ENCODE assay signal across 13 cellular contexts in the genomic region with DNA sequence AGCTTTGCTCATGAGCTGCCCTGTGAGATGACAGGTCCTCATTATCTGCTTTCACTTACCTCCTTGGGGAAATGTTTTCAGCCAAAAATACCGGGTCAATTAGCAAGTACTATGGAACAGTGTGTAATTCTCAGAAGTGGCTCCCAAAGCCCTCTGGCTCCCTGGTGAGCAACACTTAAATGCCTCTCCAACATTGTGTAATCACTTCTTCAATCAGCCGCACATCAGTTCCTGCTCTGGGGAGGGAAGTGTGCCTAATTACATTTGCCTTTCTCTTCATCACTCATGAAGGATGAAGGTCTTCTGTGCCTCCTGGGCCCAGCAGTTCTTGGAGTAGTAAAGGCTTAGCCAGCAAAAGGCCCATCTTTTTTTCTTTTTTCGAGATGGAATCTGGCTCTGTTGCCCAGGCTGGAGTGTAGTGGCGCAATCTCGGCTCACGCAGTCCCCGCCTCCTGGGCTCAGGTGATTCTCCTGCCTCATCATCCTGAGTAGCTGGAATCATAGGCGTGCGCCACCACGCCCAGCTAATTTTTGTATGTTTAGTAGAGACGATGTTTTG. TPM values are rescaled to one million over a fixed set of nuclear protein-coding genes. Genes with fewer than 3 reads are reported as not detected.
DNase-seq lines count a peak whose midpoint lies in the region; ATAC-seq and TF ChIP-seq lines count a peak whose summit lies in the region.
"Had no signal": no experiment of that assay in that cellular context is flagged by ENCODE, and none has a peak within 500 bp of the region (broad histone marks: within the 10 kb centered on the region; RNA-seq: fewer than 3 reads in every experiment).

No MANE protein-coding gene starts in this region.

- peak; percentile 70 for DNase-seq in A673 (ENCODE audit: low spot score)
- DNase-seq in IMR-90, result no peak
- peak; percentile 83 to 95 for DNase-seq in NOMO-1 (lab: John Stamatoyannopoulos, UW; ENCODE audit: unreplicated experiment in 2 of 2)
- peak; percentile 87 for DNase-seq in epithelial cell of esophagus (ENCODE audit: low read depth)
- no peak for DNase-seq in activated CD8-positive, alpha-beta memory T cell treated with anti-CD3 and anti-CD28 coated beads, Interleukin-2, amount 50 U/mL, for 4 hours
- no peak for DNase-seq in gastrocnemius medialis
- no peak for DNase-seq in natural killer cell treated with Interleukin-12 subunit alpha and Interleukin-12 subunit beta and Interleukin-15 and Interleukin-18, amount 100 ng/mL, for 72 hours (ENCODE audit: low spot score)
- DNase-seq: activated CD4-positive, alpha-beta memory T cell treated with anti-CD3 and anti-CD28 coated beads for 36 hours; activated naive CD4-positive, alpha-beta T cell; foreskin melanocyte; NCI-H2171 had no signal

- no peak overlapping the region for H3K23ac ChIP-seq in IMR-90 (ENCODE audit: low read depth, low read length)

- no peak overlapping the region for H4K5ac ChIP-seq in IMR-90 (ENCODE audit: low read depth, low read length)

- no peak overlapping the region for H3K9ac ChIP-seq in IMR-90 (ENCODE audit: low read depth, low read length)

- ATAC-seq in IMR-90 (ENCODE audit: low read depth) (peak; percentile 49), GM19463 (IDR thresholded peaks at IDR 0.05; ENCODE audit: unreplicated experiment) (no peak), gastrocnemius medialis (no peak)
- ATAC-seq in natural killer cell treated with Interleukin-12 subunit alpha and Interleukin-12 subunit beta and Interleukin-15 and Interleukin-18, amount 100 ng/mL, for 72 hours, result no peak

- H3K36me3 Mint-ChIP-seq in natural killer cell treated with Interleukin-12 subunit alpha and Interleukin-12 subunit beta and Interleukin-15 and Interleukin-18, amount 100 ng/mL, for 72 hours, result no peaks in the 10 kb centered on the region
- H3K36me3 Mint-ChIP-seq: type B pancreatic cell had no signal

- H3K4me2 ChIP-seq in IMR-90 (ENCODE audit: low read depth, low read length), result no peak overlapping the region

- H4K91ac ChIP-seq in IMR-90 (ENCODE audit: insufficient read depth, low read depth, low read length), result no peak overlapping the region

- H2AK9ac ChIP-seq in IMR-90 (replicated peaks; ENCODE audit: low read depth, low read length, poor library complexity), result no peak overlapping the region

- BruUV-seq in A673 (replicated peaks; lab: Mats Ljungman, UMichigan), result no TSS peak
- no TSS peak for BruUV-seq in IMR-90 (replicated peaks; lab: Mats Ljungman, UMichigan)

- H3K36me3 ChIP-seq in A673 (ENCODE audit: insufficient read depth, low read length, poor library complexity, severe bottlenecking) (no peaks in the 10 kb centered on the region), IMR-90 (ENCODE audit: control insufficient read depth, insufficient read depth, low read length) (no peaks in the 10 kb centered on the region), gastrocnemius medialis (no peaks in the 10 kb centered on the region)

- no peak overlapping the region for H2BK120ac ChIP-seq in IMR-90 (ENCODE audit: low read depth, low read length)

- no peak overlapping the region for H3K4me3 Mint-ChIP-seq in natural killer cell treated with Interleukin-12 subunit alpha and Interleukin-12 subunit beta and Interleukin-15 and Interleukin-18, amount 100 ng/mL, for 72 hours
- H3K4me3 Mint-ChIP-seq: activated CD4-positive, alpha-beta memory T cell treated with anti-CD3 and anti-CD28 coated beads for 36 hours; type B pancreatic cell had no signal

- no peaks in the 10 kb centered on the region for H3K4me1 ChIP-seq in A673 (ENCODE audit: insufficient read depth, low read length, poor library complexity, severe bottlenecking)
- H3K4me1 ChIP-seq in IMR-90 (ENCODE audit: control insufficient read depth, insufficient read depth, low read length), result no peaks in the 10 kb centered on the region
- no peaks in the 10 kb centered on the region for H3K4me1 ChIP-seq in gastrocnemius medialis

- no peak overlapping the region for H4K8ac ChIP-seq in IMR-90 (ENCODE audit: low read depth in 2 of 2, low read length in 2 of 2)

- POLR2A ChIA-PET in A673 (lab: Charles Lee; ENCODE audit: low non-redundant PET), result no interaction called here
- POLR2A ChIA-PET in IMR-90 (lab: Charles Lee; ENCODE audit: unreplicated experiment), result no interaction called here

- no peak overlapping the region for H3K18ac ChIP-seq in IMR-90 (ENCODE audit: low read depth, low read length)

- H3K4ac ChIP-seq in IMR-90 (ENCODE audit: low read depth, low read length), result no peak overlapping the region

- no peak overlapping the region for H3K14ac ChIP-seq in IMR-90 (replicated peaks; ENCODE audit: low read depth, low read length)

- H4K20me1 ChIP-seq in IMR-90 (ENCODE audit: insufficient read depth, low read length), result no peaks in the 10 kb centered on the region

- TF ChIP-seq CTCF in A673 (conservative IDR thresholded peaks at IDR 0.05; ENCODE audit: low read depth, low read length), result no peak
- no peak for TF ChIP-seq CTCF in IMR-90 (conservative IDR thresholded peaks at IDR 0.05; ENCODE audit: low read depth, low read length)
- no peak for TF ChIP-seq CTCF in epithelial cell of esophagus (IDR thresholded peaks at IDR 0.05; ENCODE audit: insufficient read depth, low read depth, low read length, missing control alignments)
- TF ChIP-seq CTCF in gastrocnemius medialis (IDR thresholded peaks at IDR 0.05 in 4 of 5, conservative IDR thresholded peaks at IDR 0.05 in 1 of 5), result no peak

- H3K56ac ChIP-seq in IMR-90 (ENCODE audit: extremely low read depth, insufficient read depth, low read length), result no peak overlapping the region

- H3K27me3 Mint-ChIP-seq in natural killer cell treated with Interleukin-12 subunit alpha and Interleukin-12 subunit beta and Interleukin-15 and Interleukin-18, amount 100 ng/mL, for 72 hours, result peaks cover 15 to 24% of the 10 kb centered on the region in 2 donors

- H3K9me1 ChIP-seq in IMR-90 (ENCODE audit: insufficient read depth, low read length), result no peaks in the 10 kb centered on the region

- no peak overlapping the region for H3K27ac Mint-ChIP-seq in natural killer cell treated with Interleukin-12 subunit alpha and Interleukin-12 subunit beta and Interleukin-15 and Interleukin-18, amount 100 ng/mL, for 72 hours
- H3K27ac Mint-ChIP-seq: activated CD4-positive, alpha-beta memory T cell treated with anti-CD3 and anti-CD28 coated beads for 36 hours; type B pancreatic cell had no signal

- no peaks in the 10 kb centered on the region for H3K9me3 Mint-ChIP-seq in natural killer cell treated with Interleukin-12 subunit alpha and Interleukin-12 subunit beta and Interleukin-15 and Interleukin-18, amount 100 ng/mL, for 72 hours
- H3K9me3 Mint-ChIP-seq: activated CD4-positive, alpha-beta memory T cell treated with anti-CD3 and anti-CD28 coated beads for 36 hours; type B pancreatic cell had no signal

- no peaks in the 10 kb centered on the region for H3K4me1 Mint-ChIP-seq in natural killer cell treated with Interleukin-12 subunit alpha and Interleukin-12 subunit beta and Interleukin-15 and Interleukin-18, amount 100 ng/mL, for 72 hours (ENCODE audit: low read depth in 2 of 2)

- intact Hi-C loops in A673 (cut with micrococcal nuclease; ENCODE audit: unreplicated experiment) (no loop called here), IMR-90 (cut with micrococcal nuclease) (no loop called here), gastrocnemius medialis (cut with DNase I; ENCODE audit: low total_unique reads) (no loop called here)

- no peak overlapping the region for H2BK5ac ChIP-seq in IMR-90 (ENCODE audit: low read depth, low read length, poor library complexity, severe bottlenecking)

- no peak overlapping the region for H2AK5ac ChIP-seq in IMR-90 (ENCODE audit: low read depth, low read length)

- H3K4me3 ChIP-seq in A673 (ENCODE audit: low read depth, low read length, poor library complexity, severe bottlenecking), result no peak overlapping the region
- no peak overlapping the region for H3K4me3 ChIP-seq in IMR-90 (ENCODE audit: insufficient read depth, low read depth, low read length)
- no peak overlapping the region for H3K4me3 ChIP-seq in epithelial cell of esophagus (ENCODE audit: low read length)
- no peak overlapping the region for H3K4me3 ChIP-seq in gastrocnemius medialis

- H3K79me1 ChIP-seq in IMR-90 (ENCODE audit: low read depth in 1 of 2, low read length in 2 of 2), result no peaks in the 10 kb centered on the region

- CTCF ChIA-PET in A673 (lab: Charles Lee) (no interaction called here), IMR-90 (lab: Yijun Ruan, JAX) (no interaction called here)

- dilution Hi-C loops in IMR-90 (cut with HindIII; ENCODE audit: low sequenced_read_pairs, unreplicated experiment), result no loop called here

- in situ Hi-C loops in IMR-90 (cut with MboI; ENCODE audit: low sequenced_read_pairs), result no loop called here
- in situ Hi-C loops in gastrocnemius medialis (cut with MboI; ENCODE audit: low sequenced_read_pairs in 4 of 4), result no loop called here

- WGBS in IMR-90 (ENCODE audit: extremely low coverage in 2 of 2, insufficient read length in 1 of 2), 2 experiments, result 33% methylated on average over 1 of the region's 11 CpGs; no CpG with 5 or more reads in 1 of the 2 experiments

- TF ChIP-seq RAD21 in IMR-90 (IDR thresholded peaks at IDR 0.05; ENCODE audit: low read length), result no peak

- H3K9me3 ChIP-seq in A673 (ENCODE audit: low read depth, low read length, poor library complexity, severe bottlenecking) (no peaks in the 10 kb centered on the region), IMR-90 (ENCODE audit: control insufficient read depth, insufficient read depth, low read length) (no peaks in the 10 kb centered on the region), gastrocnemius medialis (no peaks in the 10 kb centered on the region)

- H3K27ac ChIP-seq in A673 (ENCODE audit: low read depth, low read length, poor library complexity, severe bottlenecking) (no peak overlapping the region), IMR-90 (ENCODE audit: insufficient read depth, low read length) (no peak overlapping the region), gastrocnemius medialis (no peak overlapping the region)

- no peak overlapping the region for H2BK15ac ChIP-seq in IMR-90 (ENCODE audit: low read depth, low read length)

- H2BK20ac ChIP-seq in IMR-90 (ENCODE audit: low read depth, low read length), result no peak overlapping the region

- H3K27me3 ChIP-seq in A673 (replicated peaks; ENCODE audit: insufficient read depth, low read depth, low read length, poor library complexity) (peaks cover 23% of the 10 kb centered on the region), IMR-90 (ENCODE audit: control insufficient read depth, insufficient read depth, low read length) (peaks cover 2% of the 10 kb centered on the region; the same call in 1 of the 2 replicates), gastrocnemius medialis (no peaks in the 10 kb centered on the region)

- no peak overlapping the region for H2AFZ ChIP-seq in IMR-90 (replicated peaks; ENCODE audit: low read length, poor library complexity)

- no peak for TF ChIP-seq POLR2A in IMR-90 (IDR thresholded peaks at IDR 0.05; ENCODE audit: low read depth, low read length)
- no peak for TF ChIP-seq POLR2A in gastrocnemius medialis (IDR thresholded peaks at IDR 0.05)

RNA-seq across cellular contexts. Expression of a gene that starts 23.1 kb away (rescaled TPM):
- total RNA-seq in A673 (2021) (0.41 and 0.55 TPM in 2 replicates), IMR-90 (2012; rRNA removed) (0.54 and 0.56 TPM in 2 replicates), gastrocnemius medialis (under 1 TPM in 1 of 4 donors, not detected in 3; 0.41 TPM)
- 0.42 and 0.68 TPM in 2 replicates for polyA plus RNA-seq in IMR-90 (2012; rRNA removed)
- polyA plus RNA-seq in IMR-90 (2012; cell fraction: cytosol; rRNA removed), result 0.31 and 0.60 TPM in 2 replicates
- 0.27 and 0.42 TPM in 2 replicates for polyA plus RNA-seq in IMR-90 (2012; cell fraction: nucleus; rRNA removed; ENCODE audit: low replicate concordance)
- total RNA-seq in natural killer cell treated with Interleukin-12 subunit alpha and Interleukin-12 subunit beta and Interleukin-15 and Interleukin-18, amount 100 ng/mL, for 72 hours, result 1 to 10 TPM; 2.5 to 2.9 TPM

Comparison
In these comparisons a context has a peak if more than half of its experiments do, and no peak if none do; other contexts are left out.
1. DNase-seq: peak in A673 (single experiment), NOMO-1 (2 of 2) and epithelial cell of esophagus (single experiment); none in IMR-90 (single experiment), activated CD8-positive, alpha-beta memory T cell treated with anti-CD3 and anti-CD28 coated beads, Interleukin-2, amount 50 U/mL, for 4 hours (single experiment), gastrocnemius medialis (0 of 2) and natural killer cell treated with Interleukin-12 subunit alpha and Interleukin-12 subunit beta and Interleukin-15 and Interleukin-18, amount 100 ng/mL, for 72 hours (single experiment).